ENCODE assay signal across 8 cellular contexts in genomic region chr7:151080522-151081169, GRCh38. TPM values are rescaled to one million over a fixed set of nuclear protein-coding genes. Genes with fewer than 3 reads are reported as not detected.
DNase-seq lines count a peak whose midpoint lies in the region; ATAC-seq, FAIRE-seq and TF ChIP-seq lines count a peak whose summit lies in the region.

Gene FASTK (minus strand): TSS chr7:151080809. CDS start chr7:151080766, 43 bp downstream.

- H3K14ac ChIP-seq in H1 (ENCODE audit: insufficient read length), result no peak within 1 kb of the TSS

- H3K36me3 ChIP-seq in NT2/D1 (ENCODE audit: insufficient read depth, insufficient read length, low read length) (peaks cover 28% of the 10 kb centered on the region), H1 (ENCODE audit: control insufficient read depth in 2 of 4, insufficient read depth in 4 of 4, low read length in 3 of 4) (peaks cover 0 to 7% (median 5%) of the 10 kb centered on the region in 4 experiments; a peak in 7 of 8 replicates), mesendoderm (ENCODE audit: control insufficient read depth, insufficient read depth, low read length) (no peaks in the 10 kb centered on the region)

- DNase-seq in COLO668 (lab: John Stamatoyannopoulos, UW; ENCODE audit: unreplicated experiment) (peak; percentile 95), HTR-8/SVneo (ENCODE audit: insufficient read length, low spot score) (peak; percentile 83), NT2/D1 (ENCODE audit: low read depth, low spot score) (no peak), H1 (ENCODE audit: low read depth in 1 of 2, low spot score in 2 of 2) (peak in 1 of 2 experiments; percentile 88), mesendoderm (peak; percentile 95)
- DNase-seq in activated CD8-positive, alpha-beta memory T cell treated with anti-CD3 and anti-CD28 coated beads for 48 hours (ENCODE audit: low read depth in 2 of 3, low spot score in 2 of 3), result peak; percentile 57 to 75 (median 63)
- peak; percentile 78 for DNase-seq in stimulated activated CD8-positive, alpha-beta memory T cell treated with anti-CD3 and anti-CD28 coated beads, Interleukin-12 subunit alpha, Interleukin-12 subunit beta, amount 100 ng/mL, for 4 hours (ENCODE audit: low read depth)

- H3K9ac ChIP-seq in NT2/D1 (ENCODE audit: insufficient read length, low read depth) (peak within 1 kb of the TSS; percentile 97), H1 (replicated peaks in 1 of 4; ENCODE audit: extremely low read depth in 1 of 4, low read depth in 3 of 4, low read length in 3 of 4) (peak within 1 kb of the TSS; percentile 86 to 89 (median 88)), mesendoderm (ENCODE audit: low read length) (peak within 1 kb of the TSS; percentile 98)

- H2BK12ac ChIP-seq in H1 (ENCODE audit: low read depth, low read length), result 0 out of 2 replicates have a peak within 1 kb of the TSS, but pooled peaks have one; percentile 17

- H4K5ac ChIP-seq in H1 (ENCODE audit: insufficient read length, low read depth, low read length) (peak within 1 kb of the TSS; percentile 86), mesendoderm (ENCODE audit: low read length) (no peak within 1 kb of the TSS)

- H2BK20ac ChIP-seq in H1 (ENCODE audit: low read length), result no peak within 1 kb of the TSS

- H3K18ac ChIP-seq in H1 (ENCODE audit: extremely low read depth, low read length) (peak within 1 kb of the TSS; percentile 78), mesendoderm (ENCODE audit: low read length) (peak within 1 kb of the TSS; percentile 86)

- CTCF ChIA-PET in H1 (lab: Charles Lee; ENCODE audit: partially characterized antibody), result interaction anchor here (1.0 to 6.0 kb wide), 4 partner anchors 23 to 63 kb away, joined by 3 to 23 read pairs (median 3); partner anchors contain the start of gene CDK5

- peak within 1 kb of the TSS; percentile 93 for H4K8ac ChIP-seq in H1 (ENCODE audit: extremely low read depth, insufficient read depth, low read length)
- peak within 1 kb of the TSS; percentile 70 for H4K8ac ChIP-seq in mesendoderm (ENCODE audit: low read depth, low read length)

- H2BK15ac ChIP-seq in H1 (ENCODE audit: low read length), result peak within 1 kb of the TSS; percentile 97
- H2BK15ac ChIP-seq in mesendoderm (replicated peaks; ENCODE audit: low read depth), result no peak within 1 kb of the TSS

- peaks cover 0 to 10% of the 10 kb centered on the region in 2 experiments; a peak in 1 of 4 replicates for H3K79me2 ChIP-seq in H1 (ENCODE audit: control insufficient read depth in 1 of 2, insufficient read depth in 2 of 2, low read length in 2 of 2)
- peaks cover 15% of the 10 kb centered on the region for H3K79me2 ChIP-seq in mesendoderm (ENCODE audit: control insufficient read depth, insufficient read depth, low read length)

- peak within 1 kb of the TSS; percentile 88 for H3K4ac ChIP-seq in H1 (replicated peaks; ENCODE audit: insufficient read length, low read depth, low read length)
- peak within 1 kb of the TSS; percentile 29 for H3K4ac ChIP-seq in mesendoderm (ENCODE audit: low read depth, low read length)

- TF ChIP-seq RAD21 in H1 (IDR thresholded peaks at IDR 0.05 in 1 of 2, conservative IDR thresholded peaks at IDR 0.05 in 1 of 2; ENCODE audit: low read depth in 2 of 2, low read length in 2 of 2), result no peak

- H3K4me1 ChIP-seq in NT2/D1 (ENCODE audit: insufficient read depth, insufficient read length), result peaks cover 20% of the 10 kb centered on the region
- H3K4me1 ChIP-seq in H1 (replicated peaks in 1 of 4; ENCODE audit: control insufficient read depth in 3 of 4, insufficient read depth in 4 of 4, low read length in 3 of 4), result peaks cover 3 to 43% (median 27%) of the 10 kb centered on the region in 4 experiments
- peaks cover 13% of the 10 kb centered on the region for H3K4me1 ChIP-seq in mesendoderm (ENCODE audit: control insufficient read depth, low read depth, low read length)

- H3K56ac ChIP-seq in H1 (replicated peaks; ENCODE audit: insufficient read length, low read depth, low read length) (peak within 1 kb of the TSS; percentile 73), mesendoderm (ENCODE audit: low read length) (peak within 1 kb of the TSS; percentile 99)

- peaks cover 16 to 18% of the 10 kb centered on the region in 2 experiments for H4K20me1 ChIP-seq in H1 (replicated peaks in 1 of 2; ENCODE audit: control insufficient read depth in 1 of 2, insufficient read depth in 2 of 2, low read length in 2 of 2)

- 2% methylated on average over 36 of the region's 66 CpGs; no CpG with 5 or more reads in 1 of the 2 experiments for WGBS in H1 (ENCODE audit: extremely low coverage in 1 of 2, insufficient coverage in 1 of 2, insufficient read length in 1 of 2, insufficient replicate concordance in 2 of 2, low coverage in 1 of 2, low lambda C conversion rate in 2 of 2, missing lambda C conversion rate in 1 of 2), 2 experiments
- WGBS in mesendoderm (ENCODE audit: extremely low coverage, insufficient coverage, low lambda C conversion rate), result no CpG with 5 or more reads among the region's 66 CpGs

- H2AK5ac ChIP-seq in H1 (ENCODE audit: low read depth, low read length), result no peak within 1 kb of the TSS
- H2AK5ac ChIP-seq in mesendoderm (ENCODE audit: low read length), result no peak within 1 kb of the TSS

- ATAC-seq in GM21360 (IDR thresholded peaks at IDR 0.05; ENCODE audit: unreplicated experiment), result peak; percentile 75

- H3K23me2 ChIP-seq in H1 (ENCODE audit: low read depth, low read length), result peaks cover 22% of the 10 kb centered on the region

- peaks cover 11% of the 10 kb centered on the region for H3K27me3 ChIP-seq in NT2/D1 (ENCODE audit: insufficient read depth, insufficient read length)
- peaks cover 0 to 7% (median 5%) of the 10 kb centered on the region in 4 experiments; a peak in 5 of 7 replicates for H3K27me3 ChIP-seq in H1 (replicated peaks in 1 of 4; ENCODE audit: control insufficient read depth in 3 of 4, extremely low read depth in 1 of 4, insufficient read depth in 3 of 4, low read length in 3 of 4)
- no peaks in the 10 kb centered on the region for H3K27me3 ChIP-seq in mesendoderm (ENCODE audit: insufficient read depth, low read length, poor library complexity)

- H3K4me2 ChIP-seq in H1 (ENCODE audit: insufficient read depth in 1 of 2, low read depth in 2 of 2, low read length in 2 of 2) (peak within 1 kb of the TSS; percentile 95 to 100), mesendoderm (ENCODE audit: low read length) (peak within 1 kb of the TSS; percentile 61)

- POLR2A ChIA-PET in H1 (lab: Charles Lee; ENCODE audit: partially characterized antibody), result interaction anchor here (0.8 to 2.5 kb wide), 10 partner anchors 13 to 83 kb away, joined by 3 to 17 read pairs (median 4); no protein-coding TSS in a partner anchor

- FAIRE-seq in HTR-8/SVneo (lab: Jason Lieb, UNC) (peak; percentile 69), H1 (lab: Jason Lieb, UNC) (no peak)

- peak within 1 kb of the TSS; percentile 88 for H3K4me3 ChIP-seq in NT2/D1 (ENCODE audit: insufficient read length, low read depth)
- peak within 1 kb of the TSS; percentile 79 to 94 (median 88) for H3K4me3 ChIP-seq in H1 (ENCODE audit: extremely low read depth in 1 of 4, insufficient read depth in 2 of 4, low read depth in 3 of 4, low read length in 4 of 4)
- H3K4me3 ChIP-seq in mesendoderm (ENCODE audit: low read length), result peak within 1 kb of the TSS; percentile 87

- TF ChIP-seq CTCF in H1 (IDR thresholded peaks at IDR 0.05; ENCODE audit: control extremely low read depth in 1 of 3, insufficient read depth in 1 of 3, low read depth in 1 of 3, low read length in 3 of 3), result no peak; a peak in 1 of 4 replicates

- H3K23ac ChIP-seq in H1 (ENCODE audit: insufficient read length) (no peak within 1 kb of the TSS), mesendoderm (ENCODE audit: low read length) (peak within 1 kb of the TSS; percentile 84)

- H3K27ac ChIP-seq in H1 (ENCODE audit: low read depth, low read length), result peak within 1 kb of the TSS; percentile 76
- peak within 1 kb of the TSS; percentile 71 for H3K27ac ChIP-seq in mesendoderm (ENCODE audit: low read depth, low read length)

- TF ChIP-seq POLR2A in H1 (IDR thresholded peaks at IDR 0.05; ENCODE audit: control extremely low read depth in 1 of 2, low read depth in 2 of 2, low read length in 2 of 2), result peak in 1 of 2 experiments; percentile 62; a peak in 2 of 3 replicates

- H2BK120ac ChIP-seq in H1 (replicated peaks; ENCODE audit: low read depth, low read length) (peak within 1 kb of the TSS; percentile 59), mesendoderm (ENCODE audit: low read depth, low read length) (no peak within 1 kb of the TSS)

- H3K9me3 ChIP-seq in NT2/D1 (ENCODE audit: insufficient read depth, low read length), result no peaks in the 10 kb centered on the region
- no peaks in the 10 kb centered on the region for H3K9me3 ChIP-seq in H1 (ENCODE audit: insufficient read depth in 2 of 2, low read depth in 1 of 2, low read length in 1 of 2)

- peak within 1 kb of the TSS; percentile 92 for H4K91ac ChIP-seq in H1 (replicated peaks; ENCODE audit: insufficient read length, low read length)

- TF ChIP-seq EP300 in H1 (IDR thresholded peaks at IDR 0.05; ENCODE audit: borderline replicate concordance in 1 of 2, low read depth in 2 of 2, low read length in 2 of 2), result 0 out of 3 replicates have a peak, but pooled peaks of 1 of the 2 experiments have one; percentile 42

- peaks cover 12% of the 10 kb centered on the region for H3K79me1 ChIP-seq in H1 (ENCODE audit: low read depth, low read length)
- peaks cover 15% of the 10 kb centered on the region for H3K79me1 ChIP-seq in mesendoderm (ENCODE audit: low read length)

- peak within 1 kb of the TSS; percentile 71; the same call in 1 of the 2 replicates for H2BK5ac ChIP-seq in H1 (ENCODE audit: low read depth, low read length)
- peak within 1 kb of the TSS; percentile 38 for H2BK5ac ChIP-seq in mesendoderm (ENCODE audit: low read length)

- H2AFZ ChIP-seq in H1 (ENCODE audit: low read length), result no peak within 1 kb of the TSS

TF ChIP-seq in H1, 55 proteins besides CTCF, POLR2A, EP300 and RAD21 (continues in another document):
- no peak for TF ChIP-seq RXRA (IDR thresholded peaks at IDR 0.05; ENCODE audit: insufficient read depth, low read depth, low read length)
- peak; percentile 84 for TF ChIP-seq TAF1 (IDR thresholded peaks at IDR 0.05; ENCODE audit: low read depth, low read length)
- TF ChIP-seq CBX5 (IDR thresholded peaks at IDR 0.05; ENCODE audit: low read depth, low read length), result no peak
- 0 out of 2 replicates have a peak, but pooled peaks have one; percentile 53 for TF ChIP-seq POLR2AphosphoS5 (IDR thresholded peaks at IDR 0.05; ENCODE audit: low read depth, low read length)
- TF ChIP-seq KDM4A (IDR thresholded peaks at IDR 0.05; ENCODE audit: low read depth, low read length, severe bottlenecking), result peak; percentile 58

RNA-seq across cellular contexts. Expression of gene FASTK, which starts in this region (rescaled TPM):
- total RNA-seq in H1 (2021; fragmentation: NEBNext Ultra II Directional; extraction: Animal tissue kit (Norgen Biotek cat#: 25700)), result 39.4 and 43.8 TPM in 2 replicates
- polyA plus RNA-seq in H1 (2011; rRNA removed), result 84.0 and 116 TPM in 2 replicates
- polyA plus RNA-seq in H1 (2011; cell fraction: cytosol; rRNA removed), result 87.9 TPM
- 383 TPM for polyA plus RNA-seq in H1 (2011; cell fraction: nucleus; rRNA removed)
- 34.8 to 66.7 TPM (median 56.9 TPM) in 4 replicates for polyA plus RNA-seq in H1 (2012, experiment 1 of 2)
- 59.3 TPM for polyA plus RNA-seq in H1 (2012, experiment 2 of 2)
- polyA plus RNA-seq in H1 (2013, experiment 1 of 2), result 53.6 TPM
- 45.8 TPM for polyA plus RNA-seq in H1 (2013, experiment 2 of 2)
- 28.6 and 30.4 TPM in 2 replicates for polyA minus RNA-seq in H1 (2011; rRNA and poly(A)+ RNA removed)
- 25.5 TPM for polyA minus RNA-seq in H1 (2011; cell fraction: cytosol; rRNA and poly(A)+ RNA removed)
- polyA minus RNA-seq in H1 (2011; cell fraction: nucleus; rRNA and poly(A)+ RNA removed), result 71.3 TPM
- polyA plus RNA-seq in mesendoderm (2013, experiment 1 of 2), result 29.3 TPM
- polyA plus RNA-seq in mesendoderm (2013, experiment 2 of 2), result 27.9 TPM
